ENCODE assay signal across 25 cellular contexts in the genomic region with DNA sequence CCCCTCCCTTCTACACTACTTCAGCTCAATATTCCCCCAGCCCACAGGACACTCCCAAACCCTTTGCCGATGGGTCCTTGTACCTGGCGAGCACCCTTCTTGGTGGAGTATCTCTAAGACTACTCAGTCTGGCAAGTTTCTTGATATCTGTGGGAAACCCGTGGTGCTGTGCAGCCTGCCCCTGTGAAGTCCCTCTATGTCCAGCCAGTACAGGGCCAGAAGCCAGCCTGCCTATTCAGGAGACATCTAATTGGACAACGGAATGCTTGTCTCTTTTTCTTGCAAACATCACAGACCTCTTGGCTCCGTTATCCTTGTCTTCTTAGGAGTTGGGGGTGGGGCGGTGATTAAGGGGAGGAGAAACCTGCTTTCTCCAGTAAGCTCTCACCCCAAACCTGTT.
"Had no signal": no experiment of that assay in that cellular context is flagged by ENCODE, and none has a peak within 500 bp of the region (broad histone marks: within the 10 kb centered on the region; RNA-seq: fewer than 3 reads in every experiment).

No MANE protein-coding gene starts in this region.

- H3K27ac ChIP-seq: SJCRH30, WERI-Rb-1 had no signal

- H3K27me3 ChIP-seq: SJCRH30 had no signal

- H3K9me3 ChIP-seq: SJCRH30, SK-N-SH had no signal

- H3K4me2 ChIP-seq: SK-N-SH had no signal

- H3K4me3 ChIP-seq: SJCRH30 had no signal

- DNase-seq: activated CD4-positive, alpha-beta memory T cell treated with anti-CD3 and anti-CD28 coated beads, Interleukin-2, amount 10 ng/mL, durations not matched to agents 7 days and 5 days; activated CD4-positive, alpha-beta T cell treated with anti-CD3 and anti-CD28 coated beads for 36 hours; activated CD4-positive, alpha-beta T cell treated with anti-CD3 and anti-CD28 coated beads, Interleukin-2, amount 50 U/mL, for 1 hour; activated gamma-delta T cell treated with Interleukin-2 at 50 U/mL for 16 hours; activated naive CD4-positive, alpha-beta T cell treated with anti-CD3 and anti-CD28 coated beads, Interleukin-2, amount 10 ng/mL, durations not matched to agents 7 days and 5 days; activated naive CD8-positive, alpha-beta T cell treated with anti-CD3 and anti-CD28 coated beads for 36 hours; activated T-cell treated with anti-CD3 and anti-CD28 coated beads for 4 hours; activated T-cell treated with anti-CD3 and anti-CD28 coated beads, Interleukin-2, amount 50 U/mL, for 72 hours; Karpas-422; MM.1S; NCI-H1105; NCI-H1436; NCI-H187; NCI-H2081; NCI-H510A treated with DMSO at 0.1 percent for 48 hours; NCI-H69; NK-92 treated with Interleukin-12 subunit alpha and Interleukin-12 subunit beta, amount 100 ng/mL, for 24 hours; OCI-M1; RPMI8226; SJCRH30; SK-N-SH; T-helper 1 cell; WERI-Rb-1 had no signal

- H3K36me3 ChIP-seq: SJCRH30, WERI-Rb-1 had no signal

- ATAC-seq: activated CD4-positive, alpha-beta T cell treated with anti-CD3 and anti-CD28 coated beads for 36 hours; activated T-cell treated with anti-CD3 and anti-CD28 coated beads, Interleukin-2, amount 50 U/mL, for 72 hours; Panc1; Right ventricle myocardium inferior had no signal

- H3K9ac ChIP-seq: SK-N-SH had no signal
